In the genomic region with DNA sequence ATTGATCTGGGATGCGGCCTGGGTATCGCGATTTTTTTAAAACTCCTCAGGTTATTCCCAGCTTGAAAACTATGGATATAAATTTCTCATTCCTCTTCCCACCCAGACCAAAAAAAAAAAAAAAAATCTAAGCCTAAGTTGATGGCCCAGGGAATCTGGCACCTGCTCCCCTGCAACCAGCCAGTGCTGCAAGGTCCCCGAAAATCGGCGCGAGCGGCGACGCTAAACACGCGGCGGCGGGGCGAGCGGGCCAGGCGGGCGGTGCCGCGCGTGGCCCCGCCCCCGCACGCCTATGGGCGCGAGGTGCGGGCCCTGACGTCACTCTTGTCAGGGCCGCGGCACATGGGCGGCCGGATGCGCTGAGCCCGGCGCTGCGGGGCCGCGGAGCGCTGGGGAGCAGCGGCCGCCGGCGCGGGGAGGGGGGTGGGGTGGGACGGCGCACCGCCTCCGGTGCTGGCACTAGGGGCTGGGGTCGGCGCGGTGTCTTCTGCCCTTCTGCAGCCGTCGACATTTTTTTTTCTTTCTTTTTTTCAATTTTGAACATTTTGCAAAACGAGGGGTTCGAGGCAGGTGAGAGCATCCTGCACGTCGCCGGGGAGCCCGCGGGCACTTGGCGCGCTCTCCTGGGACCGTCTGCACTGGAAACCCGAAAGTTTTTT, we compare ENCODE assay signal across 8 cellular contexts. TPM values are rescaled to one million over a fixed set of nuclear protein-coding genes. Genes with fewer than 3 reads are reported as not detected.
A peak's percentile ranks its signal among the peaks of the same experiment; 100 is the strongest.
DNase-seq lines count a peak whose midpoint lies in the region; ATAC-seq and TF ChIP-seq lines count a peak whose summit lies in the region.

HLF (plus strand) TSS at position 321 of the 659 bp plus-strand sequence. CDS start 525 bp downstream, outside the sequence.

- peak within 1 kb of the TSS; percentile 91 to 95 (median 93) for H3K27ac ChIP-seq in esophagus squamous epithelium

- H3K4me3 ChIP-seq in esophagus squamous epithelium = peak within 1 kb of the TSS; percentile 65 to 78 (median 72)
- H3K4me3 ChIP-seq in mucosa of stomach (ENCODE audit: low read length) = no peak within 1 kb of the TSS

- DNase-seq in AG20443 (ENCODE audit: low spot score) (peak; percentile 91), NCI-H69 (lab: John Stamatoyannopoulos, UW) (peak; percentile 95), esophagus squamous epithelium (lab: John Stamatoyannopoulos, UW) (no peak)
- DNase-seq in activated T-cell treated with anti-CD3 and anti-CD28 coated beads, Interleukin-2, amount 50 U/mL, for 48 hours = peak; percentile 73 to 80
- DNase-seq in stimulated activated CD8-positive, alpha-beta memory T cell treated with anti-CD3 and anti-CD28 coated beads, Interleukin-4, amount 100 ng/mL, for 24 hours (ENCODE audit: low read depth) = peak; percentile 53

- peak in 3 of 4 donors; percentile 35 to 75 (median 73) for TF ChIP-seq POLR2A in esophagus squamous epithelium (IDR thresholded peaks at IDR 0.05)

- H3K27me3 ChIP-seq in esophagus squamous epithelium (peaks cover 0 to 7% (median 0%) of the 10 kb centered on the region in 4 donors), mucosa of stomach (ENCODE audit: control insufficient read depth, insufficient read depth, low read length) (peaks cover 35% of the 10 kb centered on the region)

- TF ChIP-seq CTCF in esophagus squamous epithelium (IDR thresholded peaks at IDR 0.05) = no peak

- peak within 1 kb of the TSS; percentile 59 for H3K9ac ChIP-seq in mucosa of stomach (ENCODE audit: low read length)

- H3K9me3 ChIP-seq in esophagus squamous epithelium = no peaks in the 10 kb centered on the region
- no peaks in the 10 kb centered on the region for H3K9me3 ChIP-seq in mucosa of stomach (ENCODE audit: control insufficient read depth, low read length)

- intact Hi-C loops in esophagus squamous epithelium (cut with DNase I) = no loop called here

- 2 to 5% methylated on average over 25 to 40 of the region's 64 CpGs for WGBS in esophagus squamous epithelium, 2 donors

- H3K36me3 ChIP-seq in esophagus squamous epithelium (peaks cover 0 to 3% (median 0%) of the 10 kb centered on the region in 3 donors), mucosa of stomach (ENCODE audit: control insufficient read depth, insufficient read depth, low read length) (no peaks in the 10 kb centered on the region)

- ATAC-seq in GM19324 (IDR thresholded peaks at IDR 0.05; ENCODE audit: low FRiP score, unreplicated experiment) (peak; percentile 74), HG03457 (IDR thresholded peaks at IDR 0.05; ENCODE audit: unreplicated experiment) (peak; percentile 91)

- H3K4me1 ChIP-seq in esophagus squamous epithelium (peaks cover 16 to 74% (median 24%) of the 10 kb centered on the region in 3 donors), mucosa of stomach (ENCODE audit: control insufficient read depth, insufficient read depth, low read length) (peaks cover 14% of the 10 kb centered on the region)

RNA-seq across cellular contexts. Expression of gene HLF, which starts in this region (rescaled TPM):
- 10 to 100 TPM in 3 of 4 donors, 1 to 10 TPM in 1; 7.7 to 55.1 (median 22.8) TPM for total RNA-seq in esophagus squamous epithelium
